In the genomic region with DNA sequence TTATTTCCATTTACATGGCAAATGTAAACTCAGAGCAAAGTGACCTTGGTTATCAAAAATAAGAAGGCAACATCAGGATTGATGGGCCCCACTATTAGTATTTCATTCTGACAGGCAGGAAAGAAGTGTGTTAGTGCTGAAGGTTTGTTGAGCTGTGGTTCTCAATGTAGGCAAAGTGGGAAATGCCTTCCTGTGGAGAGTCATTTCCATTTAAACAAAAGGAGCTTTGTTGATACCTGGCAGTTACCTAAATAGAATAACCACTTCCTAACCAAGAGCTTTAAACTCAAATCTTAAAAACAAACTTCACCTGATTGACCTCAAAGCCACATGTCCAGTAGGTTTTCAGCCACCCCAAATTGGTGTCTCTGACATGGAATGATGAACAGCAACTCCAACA, we compare ENCODE assay signal across 27 cellular contexts.
"Had no signal": no experiment of that assay in that cellular context is flagged by ENCODE, and none has a peak within 500 bp of the region (broad histone marks: within the 10 kb centered on the region; RNA-seq: fewer than 3 reads in every experiment).

No MANE protein-coding gene starts in this region.

- H3K27me3 ChIP-seq: esophagus squamous epithelium, gastrocnemius medialis, sigmoid colon, testis had no signal

- H3K9me3 Mint-ChIP-seq: activated B cell treated with CpG ODN at 0.5 μM for 24 hours; activated CD4-positive, alpha-beta memory T cell treated with anti-CD3 and anti-CD28 coated beads for 36 hours; activated naive CD4-positive, alpha-beta T cell treated with anti-CD3 and anti-CD28 coated beads for 36 hours; activated naive CD8-positive, alpha-beta T cell treated with anti-CD3 and anti-CD28 coated beads, Interleukin-2, amount 10 ng/mL, durations not matched to agents 7 days and 5 days; stimulated activated naive B cell treated with anti-CD40 and anti-IgM and Interleukin-4, amounts not matched to agents 10 μg/mL and 1 μg/mL and 100 μg/mL, for 72 hours had no signal

- H3K9me3 ChIP-seq: esophagus squamous epithelium, gastrocnemius medialis, left ventricle myocardium inferior, sigmoid colon, testis had no signal

- H3K36me3 Mint-ChIP-seq: activated CD4-positive, alpha-beta memory T cell treated with anti-CD3 and anti-CD28 coated beads for 36 hours; activated naive CD8-positive, alpha-beta T cell treated with anti-CD3 and anti-CD28 coated beads, Interleukin-2, amount 10 ng/mL, durations not matched to agents 7 days and 5 days; natural killer cell; stimulated activated naive B cell treated with anti-CD40 and anti-IgM and Interleukin-4, amounts not matched to agents 10 μg/mL and 1 μg/mL and 100 μg/mL, for 72 hours had no signal

- DNase-seq: activated B cell treated with CpG ODN at 0.5 μM for 24 hours; activated CD4-positive, alpha-beta memory T cell treated with anti-CD3 and anti-CD28 coated beads for 36 hours; activated CD4-positive, alpha-beta T cell treated with anti-CD3 and anti-CD28 coated beads for 48 hours; activated effector memory CD4-positive, alpha-beta T cell treated with Interleukin-2 at 50 U/mL for 16 hours; activated naive CD4-positive, alpha-beta T cell treated with anti-CD3 and anti-CD28 coated beads for 36 hours; activated naive CD8-positive, alpha-beta T cell treated with anti-CD3 and anti-CD28 coated beads, Interleukin-2, amount 10 ng/mL, durations not matched to agents 7 days and 5 days; activated T-cell treated with anti-CD3 and anti-CD28 coated beads, Interleukin-2, amount 50 U/mL, for 72 hours; amniotic stem cell; cerebellar nuclear complex; esophagus squamous epithelium; gastrocnemius medialis; hippocampal formation; kidney; left ventricle myocardium inferior; midbrain; natural killer cell; retina; sigmoid colon; stimulated activated CD4-positive, alpha-beta T cell treated with anti-CD3 and anti-CD28 coated beads, Interleukin-15, amount 100 ng/mL, for 24 hours; stimulated activated CD8-positive, alpha-beta memory T cell treated with anti-CD3 and anti-CD28 coated beads, Interleukin-4, amount 100 ng/mL, for 48 hours; stimulated activated naive B cell treated with anti-CD40 and anti-IgM and Interleukin-4, amounts not matched to agents 10 μg/mL and 1 μg/mL and 100 μg/mL, for 72 hours; T-helper 9 cell; testis; trophoblast cell had no signal

- H3K4me3 Mint-ChIP-seq: activated B cell treated with CpG ODN at 0.5 μM for 24 hours; activated CD4-positive, alpha-beta memory T cell treated with anti-CD3 and anti-CD28 coated beads for 36 hours; activated naive CD4-positive, alpha-beta T cell treated with anti-CD3 and anti-CD28 coated beads for 36 hours; activated naive CD8-positive, alpha-beta T cell treated with anti-CD3 and anti-CD28 coated beads, Interleukin-2, amount 10 ng/mL, durations not matched to agents 7 days and 5 days; activated T-cell treated with anti-CD3 and anti-CD28 coated beads, Interleukin-2, amount 50 U/mL, for 72 hours; natural killer cell; stimulated activated naive B cell treated with anti-CD40 and anti-IgM and Interleukin-4, amounts not matched to agents 10 μg/mL and 1 μg/mL and 100 μg/mL, for 72 hours had no signal

- H3K4me2 ChIP-seq: smooth muscle cell had no signal

- H3K27me3 Mint-ChIP-seq: activated B cell treated with CpG ODN at 0.5 μM for 24 hours; activated CD4-positive, alpha-beta memory T cell treated with anti-CD3 and anti-CD28 coated beads for 36 hours; activated naive CD8-positive, alpha-beta T cell treated with anti-CD3 and anti-CD28 coated beads, Interleukin-2, amount 10 ng/mL, durations not matched to agents 7 days and 5 days; progenitor cell of endocrine pancreas; stimulated activated naive B cell treated with anti-CD40 and anti-IgM and Interleukin-4, amounts not matched to agents 10 μg/mL and 1 μg/mL and 100 μg/mL, for 72 hours had no signal

- H3K4me1 ChIP-seq: esophagus squamous epithelium, gastrocnemius medialis, left ventricle myocardium inferior, sigmoid colon, testis had no signal

- H3K4me1 Mint-ChIP-seq: activated B cell treated with CpG ODN at 0.5 μM for 24 hours; activated naive CD8-positive, alpha-beta T cell treated with anti-CD3 and anti-CD28 coated beads, Interleukin-2, amount 10 ng/mL, durations not matched to agents 7 days and 5 days; natural killer cell; stimulated activated naive B cell treated with anti-CD40 and anti-IgM and Interleukin-4, amounts not matched to agents 10 μg/mL and 1 μg/mL and 100 μg/mL, for 72 hours had no signal

- H3K4me3 ChIP-seq: coronary artery, esophagus squamous epithelium, gastrocnemius medialis, left ventricle myocardium inferior, sigmoid colon, smooth muscle cell, testis had no signal

- H3K36me3 ChIP-seq: esophagus squamous epithelium, gastrocnemius medialis, left ventricle myocardium inferior, sigmoid colon had no signal

- H3K27ac ChIP-seq: coronary artery, esophagus squamous epithelium, gastrocnemius medialis, left ventricle myocardium inferior, sigmoid colon, testis had no signal

- H3K27ac Mint-ChIP-seq: activated B cell treated with CpG ODN at 0.5 μM for 24 hours; activated CD4-positive, alpha-beta memory T cell treated with anti-CD3 and anti-CD28 coated beads for 36 hours; activated naive CD4-positive, alpha-beta T cell treated with anti-CD3 and anti-CD28 coated beads for 36 hours; activated naive CD8-positive, alpha-beta T cell treated with anti-CD3 and anti-CD28 coated beads, Interleukin-2, amount 10 ng/mL, durations not matched to agents 7 days and 5 days; activated T-cell treated with anti-CD3 and anti-CD28 coated beads, Interleukin-2, amount 50 U/mL, for 72 hours; natural killer cell; progenitor cell of endocrine pancreas; stimulated activated naive B cell treated with anti-CD40 and anti-IgM and Interleukin-4, amounts not matched to agents 10 μg/mL and 1 μg/mL and 100 μg/mL, for 72 hours had no signal
